24 cellular contexts compared by ENCODE assay signal in the genomic region with DNA sequence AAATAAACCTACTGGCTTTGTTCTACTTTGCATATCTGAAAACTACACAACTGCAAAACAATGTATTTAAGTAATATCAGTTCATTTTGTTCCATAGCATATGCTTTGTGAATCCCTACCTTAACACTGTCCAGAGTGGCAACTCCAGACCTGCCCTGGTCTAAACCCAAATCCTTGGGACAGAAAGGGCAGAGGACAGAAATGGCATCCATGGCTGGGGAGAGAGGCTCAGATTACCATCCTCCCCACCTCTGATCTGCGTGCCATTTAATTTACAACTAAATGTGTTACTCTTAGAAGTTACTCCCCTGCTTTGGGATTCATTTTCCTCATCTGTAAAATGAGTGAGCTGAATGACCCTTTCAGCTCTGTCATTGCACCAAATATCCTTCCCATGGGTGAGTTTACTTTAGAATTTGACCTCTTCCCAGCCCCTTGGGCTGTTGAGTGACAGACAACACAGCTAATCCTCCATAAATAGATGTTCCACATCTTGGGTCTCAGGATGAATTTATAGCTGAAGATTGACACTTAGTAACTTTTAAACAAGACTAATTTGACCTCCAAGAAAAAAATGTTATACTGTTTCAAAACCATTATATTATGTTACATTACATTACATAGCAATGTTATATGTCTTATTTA. TPM values are rescaled to one million over a fixed set of nuclear protein-coding genes. Genes with fewer than 3 reads are reported as not detected.
A peak's percentile ranks its signal among the peaks of the same experiment; 100 is the strongest.
DNase-seq lines count a peak whose midpoint lies in the region; ATAC-seq and TF ChIP-seq lines count a peak whose summit lies in the region.
"Had no signal": no experiment of that assay in that cellular context is flagged by ENCODE, and none has a peak within 500 bp of the region (broad histone marks: within the 10 kb centered on the region; RNA-seq: fewer than 3 reads in every experiment).

No MANE protein-coding gene starts in this region.

- no peaks in the 10 kb centered on the region for H3K27me3 ChIP-seq in GM23338 (ENCODE audit: insufficient read depth)
- no peaks in the 10 kb centered on the region for H3K27me3 ChIP-seq in psoas muscle (ENCODE audit: insufficient read depth in 3 of 3, low read length in 2 of 3)
- no peaks in the 10 kb centered on the region for H3K27me3 ChIP-seq in skeletal muscle tissue (ENCODE audit: control insufficient read depth in 3 of 3, insufficient read depth in 3 of 3, low read length in 3 of 3)
- H3K27me3 ChIP-seq: BE2C; BLaER1 treated with 17β-estradiol and CSF1 and Interleukin-3, amounts not matched to agents 10 nM and 100 nM had no signal

- TF ChIP-seq CTCF in GM23338 (conservative IDR thresholded peaks at IDR 0.05; ENCODE audit: low read depth in 2 of 2): no peak
- TF ChIP-seq CTCF in psoas muscle (IDR thresholded peaks at IDR 0.05): no peak

- H3K27ac ChIP-seq in GM23338 (ENCODE audit: low read depth): no peak overlapping the region
- H3K27ac ChIP-seq in psoas muscle: peak overlapping the region; percentile 93
- H3K27ac ChIP-seq in skeletal muscle tissue (ENCODE audit: low read depth, low read length): peak overlapping the region; percentile 92
- H3K27ac ChIP-seq: A549; BLaER1 treated with 17β-estradiol and CSF1 and Interleukin-3, amounts not matched to agents 10 nM and 100 nM had no signal

- no peak for DNase-seq in GM23338 (ENCODE audit: low spot score)
- DNase-seq in left kidney (ENCODE audit: low read depth, low spot score): peak; percentile 30
- no peak for DNase-seq in psoas muscle
- no peak for DNase-seq in SKM-1 treated with dmso at 0.1 percent for 144 hours (lab: John Stamatoyannopoulos, UW; ENCODE audit: unreplicated experiment)
- DNase-seq in SK-N-DZ (ENCODE audit: low spot score): no peak
- DNase-seq: 8988T; ACHN; AML-193; BE2C; CD4-positive, alpha-beta T cell; CD8-positive, alpha-beta memory T cell; DMS 273 treated with DMSO at 0.1 percent for 48 hours; DMS79; EL; GDM1; GOT3; HFFc6 had no signal

- H3K9me2 ChIP-seq in GM23338 (ENCODE audit: insufficient read depth): peaks cover 14% of the 10 kb centered on the region

- no peaks in the 10 kb centered on the region for H4K20me1 ChIP-seq in GM23338 (replicated peaks; ENCODE audit: insufficient read depth)
- H4K20me1 ChIP-seq: BLaER1 treated with 17β-estradiol and CSF1 and Interleukin-3, amounts not matched to agents 10 nM and 100 nM had no signal

- H2AFZ ChIP-seq in GM23338: peak overlapping the region; percentile 80

- 28 to 37% (median 33%) methylated on average over 1 of the region's 1 CpG for WGBS in psoas muscle, 3 donors

- H3K9me3 ChIP-seq in psoas muscle: no peaks in the 10 kb centered on the region
- H3K9me3 ChIP-seq in skeletal muscle tissue (ENCODE audit: control insufficient read depth in 3 of 3, low read length in 3 of 3): no peaks in the 10 kb centered on the region
- H3K9me3 ChIP-seq: A549; BE2C; BLaER1 treated with 17β-estradiol and CSF1 and Interleukin-3, amounts not matched to agents 10 nM and 100 nM had no signal

- H3K9ac ChIP-seq in skeletal muscle tissue (ENCODE audit: low read depth in 1 of 3, low read length in 3 of 3): peak overlapping the region in 2 of 3 donors; percentile 24 to 42
- H3K9ac ChIP-seq: BLaER1 treated with 17β-estradiol and CSF1 and Interleukin-3, amounts not matched to agents 10 nM and 100 nM had no signal

- H3K79me2 ChIP-seq in GM23338 (replicated peaks; ENCODE audit: insufficient read depth): no peaks in the 10 kb centered on the region

- no peaks in the 10 kb centered on the region for H3K36me3 Mint-ChIP-seq in GM23338 (ENCODE audit: low read depth)

- intact Hi-C loops in psoas muscle (cut with DNase I): no loop called here

- peak overlapping the region; percentile 41; the same call in 1 of the 2 replicates for H3K4me2 ChIP-seq in GM23338
- H3K4me2 ChIP-seq: A549; BLaER1 treated with 17β-estradiol and CSF1 and Interleukin-3, amounts not matched to agents 10 nM and 100 nM had no signal

- H3K9me3 Mint-ChIP-seq in GM23338: no peaks in the 10 kb centered on the region
- H3K9me3 Mint-ChIP-seq: CD14-positive monocyte; CD4-positive, alpha-beta T cell; HFFc6 had no signal

- no peak overlapping the region for H3K4me3 Mint-ChIP-seq in GM23338
- H3K4me3 Mint-ChIP-seq: CD14-positive monocyte; CD4-positive, alpha-beta T cell; CD8-positive, alpha-beta memory T cell; HFFc6 had no signal

- no peak overlapping the region for H3K27ac Mint-ChIP-seq in GM23338
- H3K27ac Mint-ChIP-seq: CD14-positive monocyte; CD4-positive, alpha-beta T cell; CD8-positive, alpha-beta memory T cell; HFFc6 had no signal

- no peaks in the 10 kb centered on the region for H3F3A ChIP-seq in GM23338 (replicated peaks; ENCODE audit: low read depth)

- H3K27me3 Mint-ChIP-seq in GM23338 (ENCODE audit: insufficient read depth, low read depth, poor library complexity): peaks cover 3% of the 10 kb centered on the region
- H3K27me3 Mint-ChIP-seq: CD4-positive, alpha-beta T cell had no signal

- no peak overlapping the region for H3K4me3 ChIP-seq in GM23338
- no peak overlapping the region for H3K4me3 ChIP-seq in psoas muscle
- no peak overlapping the region for H3K4me3 ChIP-seq in skeletal muscle tissue (ENCODE audit: low read length in 3 of 3)
- H3K4me3 ChIP-seq: A549; BLaER1 treated with 17β-estradiol and CSF1 and Interleukin-3, amounts not matched to agents 10 nM and 100 nM; GM12878; HAP-1 had no signal

- H3K4me1 ChIP-seq in GM23338 (ENCODE audit: insufficient read depth) (peaks cover 6% of the 10 kb centered on the region; the same call in 1 of the 2 replicates), psoas muscle (peaks cover 56% of the 10 kb centered on the region), skeletal muscle tissue (ENCODE audit: control insufficient read depth in 3 of 3, insufficient read depth in 3 of 3, low read length in 3 of 3) (peaks cover 34 to 46% (median 35%) of the 10 kb centered on the region in 3 donors)
- H3K4me1 ChIP-seq: A549, BE2C, HAP-1 had no signal

- ATAC-seq in GM23338: no peak
- peak; percentile 70 to 89 (median 84) for ATAC-seq in psoas muscle
- ATAC-seq in GM21423 (IDR thresholded peaks at IDR 0.05; ENCODE audit: unreplicated experiment): no peak
- ATAC-seq: A549, GM12878 had no signal

- H3K4me1 Mint-ChIP-seq in GM23338: peaks cover 7% of the 10 kb centered on the region; the same call in 1 of the 3 replicates
- H3K4me1 Mint-ChIP-seq: CD14-positive monocyte; CD8-positive, alpha-beta memory T cell had no signal

- H3K36me3 ChIP-seq in GM23338 (ENCODE audit: insufficient read depth) (no peaks in the 10 kb centered on the region), psoas muscle (ENCODE audit: insufficient read depth in 1 of 2, low read depth in 1 of 2) (no peaks in the 10 kb centered on the region), skeletal muscle tissue (ENCODE audit: control insufficient read depth in 3 of 3, insufficient read depth in 3 of 3, low read length in 3 of 3) (no peaks in the 10 kb centered on the region)
- H3K36me3 ChIP-seq: BE2C; BLaER1 treated with 17β-estradiol and CSF1 and Interleukin-3, amounts not matched to agents 10 nM and 100 nM; HAP-1 had no signal

TF ChIP-seq in GM23338, 12 proteins besides CTCF, POLR2A, EP300 and RAD21 (continues in another document):
- TF ChIP-seq EZH2phosphoT487 (IDR thresholded peaks at IDR 0.05; ENCODE audit: unreplicated experiment): no peak
- TF ChIP-seq NANOG (IDR thresholded peaks at IDR 0.05; ENCODE audit: borderline replicate concordance): no peak
- no peak for TF ChIP-seq ETS1 (IDR thresholded peaks at IDR 0.05)

RNA-seq across cellular contexts. Expression of gene NEB, which starts 20.1 kb away (rescaled TPM):
- total RNA-seq in GM23338 (2014; rRNA removed; shearing (Covaris generic)): 8.2 and 13.7 TPM in 2 replicates
- polyA plus RNA-seq in GM23338 (2016; fragmentation: Nextera tagmentation; extraction: Ambion mirVana) (4.9 and 6.2 TPM in 2 replicates), psoas muscle (1,000 to 10,000 TPM in 2 of 3 donors, 100 to 1,000 TPM in 1; 796 to 1,696 (median 1,565) TPM)
- total RNA-seq in psoas muscle (1,000 to 10,000 TPM; 2,020 to 7,790 (median 5,587) TPM), skeletal muscle tissue (833 TPM)
- 0.19 TPM in 1 of 2 replicates, not detected in the other for polyA plus RNA-seq in SK-N-DZ (2014; cell fraction: cytosol; rRNA removed)
- polyA plus RNA-seq in SK-N-DZ (2014; cell fraction: nucleus; rRNA removed): 0.18 and 0.54 TPM in 2 replicates
- polyA plus RNA-seq: CD14-positive monocyte had no signal

Comparison
In these comparisons a context has a peak if more than half of its experiments do, and no peak if none do; other contexts are left out.
1. ATAC-seq: peak in psoas muscle (4 of 4); none in GM23338 (single experiment) and GM21423 (single experiment).
2. RNA of gene NEB, which starts 20.1 kb away (total RNA-seq): 2,020 to 7,790 TPM in psoas muscle and 833 TPM in skeletal muscle tissue (single experiment); 8.2 to 13.7 TPM in GM23338; every median in the first group is over 10 times any median in the second.